8 cellular contexts compared by ENCODE assay signal in the genomic region with DNA sequence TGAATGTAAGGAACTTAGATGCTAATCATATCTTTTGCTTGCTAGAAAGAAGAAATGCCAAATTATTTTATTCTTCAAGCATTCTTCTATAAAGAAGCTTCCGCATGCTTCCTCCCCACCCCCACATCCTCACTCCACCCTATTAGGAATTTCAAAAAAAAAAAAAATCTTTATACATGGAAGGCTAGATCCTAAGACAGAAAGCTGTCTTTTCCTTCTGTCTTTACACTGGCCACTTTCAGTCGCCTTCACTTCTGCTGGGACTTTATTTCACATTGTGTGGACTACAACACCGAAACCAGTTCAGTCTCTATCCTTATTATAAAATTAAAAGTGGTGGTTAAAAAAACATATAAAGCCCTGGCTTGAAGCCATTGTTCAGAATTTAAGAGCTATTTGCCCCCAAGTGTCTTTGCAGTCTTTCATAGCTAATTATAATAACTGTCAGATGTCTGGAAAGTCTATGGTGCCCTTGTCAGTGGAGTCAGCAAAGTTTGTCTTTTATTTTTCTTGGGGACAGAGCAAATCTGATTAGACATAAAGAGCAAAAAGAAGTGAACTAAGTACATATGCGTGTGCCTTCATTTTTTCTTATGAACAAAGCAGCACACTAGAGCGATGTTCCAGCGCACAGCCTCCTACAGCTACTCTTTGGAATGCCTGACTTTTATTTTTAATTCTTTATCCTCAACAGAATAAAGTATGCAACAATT.
DNase-seq lines count a peak whose midpoint lies in the region; ATAC-seq, FAIRE-seq and TF ChIP-seq lines count a peak whose summit lies in the region.

No MANE protein-coding gene starts in this region.

- H3K9ac ChIP-seq in keratinocyte (ENCODE audit: control insufficient read depth, extremely low read depth, insufficient read depth, low read length): peak overlapping the region; percentile 88

- H4K20me1 ChIP-seq in keratinocyte (ENCODE audit: control insufficient read depth, extremely low read depth, insufficient read depth, low read length): no peaks in the 10 kb centered on the region

- no peaks in the 10 kb centered on the region for H3K9me3 ChIP-seq in keratinocyte (ENCODE audit: control insufficient read depth, low read depth, low read length)

- DNase-seq in DMS53 treated with DMSO at 0.1 percent for 48 hours (lab: John Stamatoyannopoulos, UW; ENCODE audit: unreplicated experiment) (peak; percentile 60), LHCN-M2 (ENCODE audit: low read depth) (peak; percentile 51), amniotic epithelial cell (ENCODE audit: low read depth) (peak; percentile 41), keratinocyte (ENCODE audit: low read depth, low spot score) (no peak), KG1 (lab: John Stamatoyannopoulos, UW) (no peak)
- no peak for DNase-seq in stimulated activated naive CD8-positive, alpha-beta T cell treated with anti-CD3 and anti-CD28 coated beads, Interleukin-15, amount 100 ng/mL, for 72 hours
- no peak for DNase-seq in activated CD4-positive, alpha-beta T cell treated with anti-CD3 and anti-CD28 coated beads, Interleukin-2, amount 50 U/mL, for 4 hours

- peak overlapping the region in 1 of 2 donors; percentile 82 for H3K4me3 Mint-ChIP-seq in stimulated activated naive CD8-positive, alpha-beta T cell treated with anti-CD3 and anti-CD28 coated beads, Interleukin-15, amount 100 ng/mL, for 72 hours

- H3K9me1 ChIP-seq in keratinocyte (ENCODE audit: control insufficient read depth, extremely low read depth, insufficient read depth, low read length): no peaks in the 10 kb centered on the region

- peaks cover 0 to 5% of the 10 kb centered on the region in 2 donors for H3K9me3 Mint-ChIP-seq in stimulated activated naive CD8-positive, alpha-beta T cell treated with anti-CD3 and anti-CD28 coated beads, Interleukin-15, amount 100 ng/mL, for 72 hours

- peak overlapping the region; percentile 91 to 95 for H3K27ac Mint-ChIP-seq in stimulated activated naive CD8-positive, alpha-beta T cell treated with anti-CD3 and anti-CD28 coated beads, Interleukin-15, amount 100 ng/mL, for 72 hours

- H3K4me3 ChIP-seq in keratinocyte (ENCODE audit: control insufficient read depth in 2 of 3, extremely low read depth in 1 of 3, insufficient read depth in 2 of 3, low read depth in 1 of 3, low read length in 3 of 3): peak overlapping the region; percentile 70 to 98 (median 94)

- peaks cover 15% of the 10 kb centered on the region for H3K4me1 ChIP-seq in keratinocyte (ENCODE audit: control insufficient read depth, extremely low read depth, insufficient read depth, low read length)

- peak overlapping the region; percentile 64 for H3K4me2 ChIP-seq in keratinocyte (ENCODE audit: control insufficient read depth, extremely low read depth, insufficient read depth, low read depth, low read length)

- no peaks in the 10 kb centered on the region for H3K27me3 Mint-ChIP-seq in stimulated activated naive CD8-positive, alpha-beta T cell treated with anti-CD3 and anti-CD28 coated beads, Interleukin-15, amount 100 ng/mL, for 72 hours

- no peak for TF ChIP-seq CTCF in keratinocyte (optimal IDR thresholded peaks at IDR 0.05 in 1 of 3, IDR thresholded peaks at IDR 0.05 in 1 of 3, conservative IDR thresholded peaks at IDR 0.05 in 1 of 3; ENCODE audit: extremely low read depth in 1 of 3, insufficient read depth in 2 of 3, low read length in 3 of 3)

- dilution Hi-C loops in keratinocyte (cut with MboI; ENCODE audit: extremely low pct_ligation_motif_present, low sequenced_read_pairs): no loop called here

- H2AFZ ChIP-seq in keratinocyte (ENCODE audit: control insufficient read depth, low read length): peak overlapping the region; percentile 14

- no peaks in the 10 kb centered on the region for H3K27me3 ChIP-seq in keratinocyte (ENCODE audit: control insufficient read depth, extremely low read depth, insufficient read depth, low read length)

- peaks cover 46% of the 10 kb centered on the region for H3K79me2 ChIP-seq in keratinocyte (ENCODE audit: control insufficient read depth, insufficient read depth, low read length)

- peak; percentile 23 for FAIRE-seq in keratinocyte (lab: Jason Lieb, UNC)

- peak overlapping the region; percentile 90 for H3K27ac ChIP-seq in keratinocyte (ENCODE audit: control insufficient read depth, insufficient read depth, low read length)

- no peak for ATAC-seq in stimulated activated naive CD8-positive, alpha-beta T cell treated with anti-CD3 and anti-CD28 coated beads, Interleukin-15, amount 100 ng/mL, for 72 hours
- ATAC-seq in HG03045 (IDR thresholded peaks at IDR 0.05; ENCODE audit: unreplicated experiment): no peak

- peaks cover 13% of the 10 kb centered on the region for H3K4me1 Mint-ChIP-seq in stimulated activated naive CD8-positive, alpha-beta T cell treated with anti-CD3 and anti-CD28 coated beads, Interleukin-15, amount 100 ng/mL, for 72 hours

- H3K36me3 ChIP-seq in keratinocyte (ENCODE audit: control insufficient read depth in 2 of 2, extremely low read depth in 1 of 2, insufficient read depth in 2 of 2, low read length in 2 of 2): no peaks in the 10 kb centered on the region

Comparison
In these comparisons a context has a peak if more than half of its experiments do, and no peak if none do; other contexts are left out.
1. DNase-seq: peak in DMS53 treated with DMSO at 0.1 percent for 48 hours (single experiment), LHCN-M2 (single experiment) and amniotic epithelial cell (single experiment); none in keratinocyte (single experiment), stimulated activated naive CD8-positive, alpha-beta T cell treated with anti-CD3 and anti-CD28 coated beads, Interleukin-15, amount 100 ng/mL, for 72 hours (0 of 2), KG1 (single experiment) and activated CD4-positive, alpha-beta T cell treated with anti-CD3 and anti-CD28 coated beads, Interleukin-2, amount 50 U/mL, for 4 hours (0 of 2).